1 cellular context compared by ENCODE assay signal in the genomic region with DNA sequence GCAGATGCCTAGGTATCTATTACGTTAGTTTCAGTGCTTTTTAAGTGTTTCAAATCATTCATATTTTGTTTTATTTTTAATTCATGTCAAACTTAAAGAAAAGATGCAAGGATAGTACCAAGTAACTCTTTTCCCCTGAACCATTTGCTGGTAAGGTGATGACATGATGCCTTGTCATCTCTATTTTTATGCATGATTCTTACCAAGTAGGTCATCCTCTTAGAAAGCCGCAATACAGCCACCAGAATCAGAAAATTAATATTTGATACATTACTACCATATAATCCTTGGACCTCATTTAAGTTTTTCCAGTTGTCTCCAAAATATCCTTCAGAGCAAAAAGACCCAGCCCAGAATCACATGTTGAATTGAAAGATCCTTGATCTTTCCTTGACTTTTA.
A peak's percentile ranks its signal among the peaks of the same experiment; 100 is the strongest.
TF ChIP-seq lines count a peak whose summit lies in the region.

No MANE protein-coding gene starts in this region.

TF ChIP-seq in K562, 482 proteins besides CTCF, POLR2A, EP300 and RAD21:
- 0 out of 2 replicates have a peak, but pooled peaks have one; percentile 25 for TF ChIP-seq ESRRA (IDR thresholded peaks at IDR 0.05; ENCODE audit: borderline replicate concordance, low read depth)
- no peak for TF ChIP-seq JUN (IDR thresholded peaks at IDR 0.05; ENCODE audit: borderline replicate concordance, low read depth, low read length)
- TF ChIP-seq JUN (CRISPR knock-in tag; IDR thresholded peaks at IDR 0.05; ENCODE audit: borderline replicate concordance), result no peak
TF ChIP-seq in K562: peak in this region for 1.
